24 cellular contexts compared by ENCODE assay signal in genomic region chr5:81154725-81155124, GRCh38.
DNase-seq lines count a peak whose midpoint lies in the region; ATAC-seq and TF ChIP-seq lines count a peak whose summit lies in the region.
"Had no signal": no experiment of that assay in that cellular context is flagged by ENCODE, and none has a peak within 500 bp of the region (broad histone marks: within the 10 kb centered on the region; RNA-seq: fewer than 3 reads in every experiment).

No MANE protein-coding gene starts in this region.

- peak; percentile 23 for DNase-seq in GM12865 (ENCODE audit: low read depth)
- no peak for DNase-seq in stimulated activated naive CD8-positive, alpha-beta T cell treated with anti-CD3 and anti-CD28 coated beads, Interleukin-15, amount 100 ng/mL, for 72 hours
- DNase-seq in GM10248 (ENCODE audit: extremely low spot score): no peak
- no peak for DNase-seq in foreskin melanocyte
- no peak for DNase-seq in GM19238 (ENCODE audit: insufficient read length, low spot score)
- DNase-seq: activated CD4-positive, alpha-beta T cell treated with anti-CD3 and anti-CD28 coated beads, Interleukin-2, amount 10 ng/mL, durations not matched to agents 24 days and 14 days; DMS79 treated with DMSO at 0.1 percent for 48 hours; effector memory CD4-positive, alpha-beta T cell; NCI-H1105; NCI-H2081; NCI-H446; PC-9; stimulated activated CD4-positive, alpha-beta T cell treated with anti-CD3 and anti-CD28 coated beads, Interleukin-4, amount 100 ng/mL, for 24 hours; transverse colon had no signal

- POLR2A ChIA-PET in GM10248 (lab: Yijun Ruan, JAX): no interaction called here

- no peak for TF ChIP-seq CTCF in GM12865 (IDR thresholded peaks at IDR 0.05; ENCODE audit: insufficient read depth, low read depth, low read length, missing control alignments)
- no peak for TF ChIP-seq CTCF in GM10248 (IDR thresholded peaks at IDR 0.05; ENCODE audit: control extremely low read depth, extremely low read depth, low read depth, missing control alignments)

- CTCF ChIA-PET in GM10248 (lab: Yijun Ruan, JAX): no interaction called here

- no peak overlapping the region for H3K27ac Mint-ChIP-seq in stimulated activated naive CD8-positive, alpha-beta T cell treated with anti-CD3 and anti-CD28 coated beads, Interleukin-15, amount 100 ng/mL, for 72 hours
- H3K27ac Mint-ChIP-seq: activated CD4-positive, alpha-beta T cell treated with anti-CD3 and anti-CD28 coated beads, Interleukin-2, amount 10 ng/mL, durations not matched to agents 24 days and 14 days; activated T-helper 17 cell treated with anti-CD3 and anti-CD28 coated beads, Interleukin-2, amount 50 U/mL, for 72 hours; brain; memory B cell; stimulated activated naive CD8-positive, alpha-beta T cell treated with anti-CD3 and anti-CD28 coated beads, Interleukin-15, Interleukin-2, amounts not matched to agents 100 ng/mL and 50 ng/mL, for 24 hours had no signal

- ATAC-seq in GM19035 (IDR thresholded peaks at IDR 0.05; ENCODE audit: unreplicated experiment) (peak; percentile 65), HG02623 (IDR thresholded peaks at IDR 0.05; ENCODE audit: unreplicated experiment) (peak; percentile 61), HG03439 (IDR thresholded peaks at IDR 0.05; ENCODE audit: unreplicated experiment) (peak; percentile 65)
- ATAC-seq in stimulated activated naive CD8-positive, alpha-beta T cell treated with anti-CD3 and anti-CD28 coated beads, Interleukin-15, amount 100 ng/mL, for 72 hours: no peak
- ATAC-seq: activated T-helper 17 cell treated with anti-CD3 and anti-CD28 coated beads, Interleukin-2, amount 50 U/mL, for 72 hours had no signal

- H3K4me1 Mint-ChIP-seq in stimulated activated naive CD8-positive, alpha-beta T cell treated with anti-CD3 and anti-CD28 coated beads, Interleukin-15, amount 100 ng/mL, for 72 hours: no peaks in the 10 kb centered on the region
- H3K4me1 Mint-ChIP-seq: activated CD4-positive, alpha-beta T cell treated with anti-CD3 and anti-CD28 coated beads, Interleukin-2, amount 10 ng/mL, durations not matched to agents 24 days and 14 days; activated T-helper 17 cell treated with anti-CD3 and anti-CD28 coated beads, Interleukin-2, amount 50 U/mL, for 72 hours had no signal

- H3K27me3 Mint-ChIP-seq in stimulated activated naive CD8-positive, alpha-beta T cell treated with anti-CD3 and anti-CD28 coated beads, Interleukin-15, amount 100 ng/mL, for 72 hours: no peaks in the 10 kb centered on the region
- H3K27me3 Mint-ChIP-seq: activated CD4-positive, alpha-beta T cell treated with anti-CD3 and anti-CD28 coated beads, Interleukin-2, amount 10 ng/mL, durations not matched to agents 24 days and 14 days; activated T-helper 17 cell treated with anti-CD3 and anti-CD28 coated beads, Interleukin-2, amount 50 U/mL, for 72 hours; brain; stimulated activated naive CD8-positive, alpha-beta T cell treated with anti-CD3 and anti-CD28 coated beads, Interleukin-15, Interleukin-2, amounts not matched to agents 100 ng/mL and 50 ng/mL, for 24 hours had no signal

- H3K4me3 Mint-ChIP-seq in stimulated activated naive CD8-positive, alpha-beta T cell treated with anti-CD3 and anti-CD28 coated beads, Interleukin-15, amount 100 ng/mL, for 72 hours: no peak overlapping the region
- H3K4me3 Mint-ChIP-seq: activated CD4-positive, alpha-beta T cell treated with anti-CD3 and anti-CD28 coated beads, Interleukin-2, amount 10 ng/mL, durations not matched to agents 24 days and 14 days; activated T-helper 17 cell treated with anti-CD3 and anti-CD28 coated beads, Interleukin-2, amount 50 U/mL, for 72 hours; brain; memory B cell; stimulated activated naive CD8-positive, alpha-beta T cell treated with anti-CD3 and anti-CD28 coated beads, Interleukin-15, Interleukin-2, amounts not matched to agents 100 ng/mL and 50 ng/mL, for 24 hours had no signal

- no peak overlapping the region for H3K4me3 ChIP-seq in GM12865 (ENCODE audit: low read depth, low read length)
- H3K4me3 ChIP-seq: esophagus muscularis mucosa, HAP-1, PC-9, smooth muscle cell, transverse colon had no signal

- H3K9me3 Mint-ChIP-seq in stimulated activated naive CD8-positive, alpha-beta T cell treated with anti-CD3 and anti-CD28 coated beads, Interleukin-15, amount 100 ng/mL, for 72 hours: peaks cover 17 to 22% of the 10 kb centered on the region in 2 donors
